Comparison of ENCODE assay signal across 8 cellular contexts in genomic region chr4:83535520-83535944, GRCh38. TPM values are rescaled to one million over a fixed set of nuclear protein-coding genes. Genes with fewer than 3 reads are reported as not detected.
DNase-seq lines count a peak whose midpoint lies in the region; ATAC-seq and TF ChIP-seq lines count a peak whose summit lies in the region.

No MANE protein-coding gene starts in this region.

- DNase-seq in CMK (ENCODE audit: low read depth) (peak; percentile 29), HT-29 (ENCODE audit: low spot score) (peak; percentile 82), SW480 (ENCODE audit: low spot score) (peak; percentile 82), astrocyte of the spinal cord (ENCODE audit: low read depth, low spot score) (peak; percentile 77), skeletal muscle cell (ENCODE audit: low read depth) (peak; percentile 54), hippocampal formation (lab: John Stamatoyannopoulos, UW) (no peak)

- H3K9ac ChIP-seq in iPS-15b (ENCODE audit: low read depth, low read length), result no peak overlapping the region

- H3K27me3 ChIP-seq in iPS-15b (ENCODE audit: control insufficient read depth, insufficient read depth, low read length), result peaks cover 66% of the 10 kb centered on the region

- H3K9me3 ChIP-seq in iPS-15b (ENCODE audit: control insufficient read depth, insufficient read depth, low read length), result no peaks in the 10 kb centered on the region

- H3K4me3 ChIP-seq in astrocyte of the spinal cord (ENCODE audit: low read depth, low read length) (peak overlapping the region; percentile 79), iPS-15b (ENCODE audit: low read depth, low read length) (peak overlapping the region; percentile 81), skeletal muscle cell (ENCODE audit: low read depth, low read length) (peak overlapping the region; percentile 59)

- TF ChIP-seq CTCF in astrocyte of the spinal cord (IDR thresholded peaks at IDR 0.05; ENCODE audit: low read depth, low read length), result no peak

- no peaks in the 10 kb centered on the region for H3K4me1 ChIP-seq in iPS-15b (ENCODE audit: control insufficient read depth, insufficient read depth, low read length)

- in situ Hi-C loops in astrocyte of the spinal cord (cut with HindIII; ENCODE audit: low sequenced_read_pairs), result no loop called here

- H3K36me3 ChIP-seq in iPS-15b (ENCODE audit: control insufficient read depth, insufficient read depth, low read length), result no peaks in the 10 kb centered on the region

- peak; percentile 22 for ATAC-seq in GM21360 (IDR thresholded peaks at IDR 0.05; ENCODE audit: unreplicated experiment)

RNA-seq across cellular contexts. Expression of gene GPAT3, which starts 0.4 kb away (rescaled TPM):
- 8.3 and 13.7 TPM in 2 replicates for total RNA-seq in HT-29 (2014; rRNA removed; shearing (Covaris generic))

RNA-seq across cellular contexts. Expression of gene ABRAXAS1, which starts 50.6 kb away (rescaled TPM):
- 2.4 and 3.7 TPM in 2 replicates for total RNA-seq in HT-29 (2014; rRNA removed; shearing (Covaris generic))

Comparison
In these comparisons a context has a peak if more than half of its experiments do, and no peak if none do; other contexts are left out.
1. DNase-seq: peak in CMK (single experiment), HT-29 (single experiment), SW480 (single experiment), astrocyte of the spinal cord (single experiment) and skeletal muscle cell (single experiment); none in hippocampal formation (0 of 2).
2. Peak in every context shown above with its lines, with median percentiles within 50 percentile points of each other: H3K4me3 ChIP-seq.